Comparison of ENCODE assay signal across 8 cellular contexts in the genomic region with DNA sequence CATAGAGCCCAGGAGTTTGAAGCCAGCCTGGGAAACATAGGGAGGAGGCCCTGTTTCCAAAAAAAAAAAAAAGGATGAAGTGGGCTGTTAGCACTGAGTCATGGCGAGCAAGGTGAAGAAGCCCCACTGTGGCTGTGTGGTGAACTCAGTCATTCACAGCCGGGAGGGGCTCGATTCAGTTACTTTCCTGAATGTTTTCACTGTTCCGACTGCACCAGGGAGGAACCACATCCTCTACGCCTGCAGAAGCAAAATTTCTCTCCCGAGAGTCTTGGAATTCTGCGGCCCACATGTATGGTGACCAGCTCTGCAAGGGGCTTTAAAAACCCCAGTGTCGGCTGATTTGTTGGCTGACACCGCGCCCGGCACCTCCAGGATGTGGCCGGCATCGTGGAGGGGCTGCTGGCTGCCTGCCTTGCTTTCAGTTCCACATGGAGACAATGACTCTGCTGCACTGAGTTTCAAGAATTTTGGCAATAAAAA. TPM values are rescaled to one million over a fixed set of nuclear protein-coding genes. Genes with fewer than 3 reads are reported as not detected.
DNase-seq lines count a peak whose midpoint lies in the region; ATAC-seq and TF ChIP-seq lines count a peak whose summit lies in the region.

No MANE protein-coding gene starts in this region.

- H3K4me1 ChIP-seq in smooth muscle cell (ENCODE audit: low read depth) (no peaks in the 10 kb centered on the region), ovary (ENCODE audit: insufficient read depth) (peaks cover 2% of the 10 kb centered on the region)

- no peaks in the 10 kb centered on the region for H3F3A ChIP-seq in smooth muscle cell (ENCODE audit: low read depth)

- H3K79me2 ChIP-seq in smooth muscle cell (ENCODE audit: low read depth), result no peaks in the 10 kb centered on the region

- H3K4me3 ChIP-seq in GM12864 (ENCODE audit: low read depth, low read length) (peak overlapping the region; percentile 3; the same call in 1 of the 2 replicates), fibroblast of the aortic adventitia (ENCODE audit: low read depth, low read length) (peak overlapping the region; percentile 54), smooth muscle cell (no peak overlapping the region), ovary (no peak overlapping the region)

- peak overlapping the region; percentile 92 for H3K27ac Mint-ChIP-seq in activated CD4-positive, alpha-beta T cell treated with anti-CD3 and anti-CD28 coated beads, Interleukin-2, amount 10 ng/mL, durations not matched to agents 7 days and 5 days

- H3K27me3 Mint-ChIP-seq in activated CD4-positive, alpha-beta T cell treated with anti-CD3 and anti-CD28 coated beads, Interleukin-2, amount 10 ng/mL, durations not matched to agents 7 days and 5 days, result no peaks in the 10 kb centered on the region

- peak; percentile 55 for ATAC-seq in HG03280 (IDR thresholded peaks at IDR 0.05; ENCODE audit: unreplicated experiment)

- DNase-seq in GM12864 (ENCODE audit: low read depth), result peak; percentile 43
- peak; percentile 65 for DNase-seq in activated CD4-positive, alpha-beta T cell treated with anti-CD3 and anti-CD28 coated beads, Interleukin-2, amount 10 ng/mL, durations not matched to agents 7 days and 5 days
- DNase-seq in fibroblast of the aortic adventitia (ENCODE audit: low read depth), result peak; percentile 59
- no peak for DNase-seq in smooth muscle cell (lab: John Stamatoyannopoulos, UW; ENCODE audit: unreplicated experiment)
- no peak for DNase-seq in NCI-H146 (lab: John Stamatoyannopoulos, UW)
- DNase-seq in ovary, result no peak
- no peak for DNase-seq in amniotic stem cell (lab: John Stamatoyannopoulos, UW)

- peaks cover 53% of the 10 kb centered on the region for H3K4me1 Mint-ChIP-seq in activated CD4-positive, alpha-beta T cell treated with anti-CD3 and anti-CD28 coated beads, Interleukin-2, amount 10 ng/mL, durations not matched to agents 7 days and 5 days

- H2AFZ ChIP-seq in smooth muscle cell (ENCODE audit: low read depth), result no peak overlapping the region

- CTCF ChIA-PET in activated CD4-positive, alpha-beta T cell treated with anti-CD3 and anti-CD28 coated beads, Interleukin-2, amount 10 ng/mL, durations not matched to agents 7 days and 5 days (lab: Charles Lee), result no interaction called here

- WGBS in smooth muscle cell (ENCODE audit: low lambda C conversion rate), result 55% methylated on average over 13 of the region's 13 CpGs
- WGBS in ovary, 3 donors, result 15 to 33% (median 27%) methylated on average over 13 of the region's 13 CpGs

- no peaks in the 10 kb centered on the region for H3K9me3 Mint-ChIP-seq in activated CD4-positive, alpha-beta T cell treated with anti-CD3 and anti-CD28 coated beads, Interleukin-2, amount 10 ng/mL, durations not matched to agents 7 days and 5 days

- no peak overlapping the region for H3K27ac ChIP-seq in smooth muscle cell (ENCODE audit: low read depth)
- H3K27ac ChIP-seq in ovary, result no peak overlapping the region

- H4K20me1 ChIP-seq in smooth muscle cell (ENCODE audit: low read depth), result peaks cover 82% of the 10 kb centered on the region

- no peak for TF ChIP-seq POLR2A in ovary (IDR thresholded peaks at IDR 0.05)

- intact Hi-C loops in ovary (cut with DNase I), result no loop called here

- H3K9me3 ChIP-seq in smooth muscle cell (replicated peaks; ENCODE audit: low read depth), result no peaks in the 10 kb centered on the region
- no peaks in the 10 kb centered on the region for H3K9me3 ChIP-seq in ovary

- TF ChIP-seq CTCF in GM12864 (IDR thresholded peaks at IDR 0.05; ENCODE audit: low read depth, low read length, missing control alignments) (no peak), fibroblast of the aortic adventitia (IDR thresholded peaks at IDR 0.05; ENCODE audit: insufficient read depth, low read length) (no peak), smooth muscle cell (IDR thresholded peaks at IDR 0.05; ENCODE audit: borderline replicate concordance, insufficient read depth, poor library complexity, severe bottlenecking) (no peak), ovary (IDR thresholded peaks at IDR 0.05) (no peak)

- peak overlapping the region; percentile 64 for H3K4me3 Mint-ChIP-seq in activated CD4-positive, alpha-beta T cell treated with anti-CD3 and anti-CD28 coated beads, Interleukin-2, amount 10 ng/mL, durations not matched to agents 7 days and 5 days

- H3K36me3 ChIP-seq in smooth muscle cell (ENCODE audit: low read depth), result no peaks in the 10 kb centered on the region
- no peaks in the 10 kb centered on the region for H3K36me3 ChIP-seq in ovary

- H3K4me2 ChIP-seq in smooth muscle cell, result peak overlapping the region; percentile 47

- no peaks in the 10 kb centered on the region for H3K27me3 ChIP-seq in smooth muscle cell (ENCODE audit: low read depth)
- H3K27me3 ChIP-seq in ovary, result no peaks in the 10 kb centered on the region

- no peak for TF ChIP-seq EP300 in ovary (IDR thresholded peaks at IDR 0.05)

- H3K9ac ChIP-seq in smooth muscle cell (ENCODE audit: low read depth), result no peak overlapping the region

- POLR2A ChIA-PET in activated CD4-positive, alpha-beta T cell treated with anti-CD3 and anti-CD28 coated beads, Interleukin-2, amount 10 ng/mL, durations not matched to agents 7 days and 5 days (lab: Charles Lee), result interaction anchor here (0.6 kb wide), 2 partner anchors 20 to 199 kb away, joined by 3 read pairs; no protein-coding TSS in a partner anchor

- peaks cover 2% of the 10 kb centered on the region for H3K36me3 Mint-ChIP-seq in activated CD4-positive, alpha-beta T cell treated with anti-CD3 and anti-CD28 coated beads, Interleukin-2, amount 10 ng/mL, durations not matched to agents 7 days and 5 days (ENCODE audit: low read depth)

RNA-seq across cellular contexts. Expression of a gene that starts 27.8 kb away (rescaled TPM):
- 10 to 100 TPM; 40.8 to 43.2 TPM for total RNA-seq in activated CD4-positive, alpha-beta T cell treated with anti-CD3 and anti-CD28 coated beads, Interleukin-2, amount 10 ng/mL, durations not matched to agents 7 days and 5 days
- 11.7 and 25.1 TPM in 2 replicates for total RNA-seq in fibroblast of the aortic adventitia (ENCODE audit: low replicate concordance)
- 7.5 and 16.6 TPM in 2 replicates for total RNA-seq in smooth muscle cell
- 14.5 and 15.5 TPM in 2 replicates for polyA plus RNA-seq in smooth muscle cell
- total RNA-seq in ovary, result 10 to 100 TPM; 19.0 to 40.4 (median 28.7) TPM
- polyA plus RNA-seq in ovary, result 1 to 10 TPM; 6.2 to 8.0 TPM

RNA-seq across cellular contexts. Expression of a gene that starts 55.0 kb away (rescaled TPM):
- under 1 TPM; 0.20 to 0.23 TPM for total RNA-seq in activated CD4-positive, alpha-beta T cell treated with anti-CD3 and anti-CD28 coated beads, Interleukin-2, amount 10 ng/mL, durations not matched to agents 7 days and 5 days
- total RNA-seq in fibroblast of the aortic adventitia (ENCODE audit: low replicate concordance) (1.1 and 4.3 TPM in 2 replicates), smooth muscle cell (15.2 and 17.6 TPM in 2 replicates), ovary (10 to 100 TPM in 1 of 7 donors, 1 to 10 TPM in 4, under 1 TPM in 2; 0.63 to 25.2 (median 4.1) TPM)
- polyA plus RNA-seq in smooth muscle cell (3.6 and 12.3 TPM in 2 replicates), ovary (1 to 10 TPM in 1 of 2 donors, under 1 TPM in 1; 0.75 to 1.7 TPM)

Comparison
In these comparisons a context has a peak if more than half of its experiments do, and no peak if none do; other contexts are left out.
1. DNase-seq: peak in GM12864 (single experiment), activated CD4-positive, alpha-beta T cell treated with anti-CD3 and anti-CD28 coated beads, Interleukin-2, amount 10 ng/mL, durations not matched to agents 7 days and 5 days (single experiment) and fibroblast of the aortic adventitia (single experiment); none in smooth muscle cell (single experiment), NCI-H146 (single experiment), ovary (0 of 5) and amniotic stem cell (single experiment).
2. H3K4me3 ChIP-seq: peak in GM12864 (single experiment) and fibroblast of the aortic adventitia (single experiment); none in smooth muscle cell (single experiment) and ovary (single experiment).